ENCODE assay signal across 1 cellular context in the genomic region with DNA sequence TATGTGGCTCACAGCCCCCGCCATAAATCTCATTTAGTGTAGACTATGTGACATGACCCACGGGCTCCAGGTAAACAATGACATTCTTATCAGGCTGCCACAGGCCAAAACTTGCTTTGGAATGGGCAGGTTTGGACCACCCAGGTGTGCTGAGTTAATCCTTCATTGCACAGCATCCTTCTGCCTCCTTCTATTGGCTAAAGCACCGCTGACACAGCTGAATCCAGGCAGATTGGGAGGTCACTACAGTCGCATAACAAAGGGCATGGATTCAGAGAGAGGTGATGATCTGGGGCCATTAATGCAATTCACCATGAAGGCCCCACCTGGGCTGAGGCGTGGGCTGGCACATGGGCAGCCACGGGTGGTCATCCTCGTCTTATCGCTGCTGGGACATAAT.
A peak's percentile ranks its signal among the peaks of the same experiment; 100 is the strongest.
TF ChIP-seq lines count a peak whose summit lies in the region.

No MANE protein-coding gene starts in this region.

TF ChIP-seq in HepG2, 621 proteins besides CTCF, POLR2A, EP300 and RAD21:
- TF ChIP-seq, protein P1, sequence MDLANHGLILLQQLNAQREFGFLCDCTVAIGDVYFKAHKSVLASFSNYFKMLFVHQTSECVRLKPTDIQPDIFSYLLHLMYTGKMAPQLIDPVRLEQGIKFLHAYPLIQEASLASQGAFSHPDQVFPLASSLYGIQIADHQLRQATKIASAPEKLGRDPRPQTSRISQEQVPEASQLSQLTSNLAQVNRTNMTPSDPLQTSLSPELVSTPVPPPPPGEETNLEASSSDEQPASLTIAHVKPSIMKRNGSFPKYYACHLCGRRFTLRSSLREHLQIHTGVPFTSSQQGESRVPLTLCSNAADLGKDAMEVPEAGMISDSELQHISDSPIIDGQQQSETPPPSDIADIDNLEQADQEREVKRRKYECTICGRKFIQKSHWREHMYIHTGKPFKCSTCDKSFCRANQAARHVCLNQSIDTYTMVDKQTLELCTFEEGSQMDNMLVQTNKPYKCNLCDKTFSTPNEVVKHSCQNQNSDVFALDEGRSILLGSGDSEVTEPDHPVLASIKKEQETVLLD (CRISPR knock-in tag; IDR thresholded peaks at IDR 0.05; ENCODE audit: low read depth): no peak
- no peak for TF ChIP-seq FOXA1 (IDR thresholded peaks at IDR 0.05)
- no peak for TF ChIP-seq FOXA1 (CRISPR knock-in tag; IDR thresholded peaks at IDR 0.05)
- TF ChIP-seq, protein P2, sequence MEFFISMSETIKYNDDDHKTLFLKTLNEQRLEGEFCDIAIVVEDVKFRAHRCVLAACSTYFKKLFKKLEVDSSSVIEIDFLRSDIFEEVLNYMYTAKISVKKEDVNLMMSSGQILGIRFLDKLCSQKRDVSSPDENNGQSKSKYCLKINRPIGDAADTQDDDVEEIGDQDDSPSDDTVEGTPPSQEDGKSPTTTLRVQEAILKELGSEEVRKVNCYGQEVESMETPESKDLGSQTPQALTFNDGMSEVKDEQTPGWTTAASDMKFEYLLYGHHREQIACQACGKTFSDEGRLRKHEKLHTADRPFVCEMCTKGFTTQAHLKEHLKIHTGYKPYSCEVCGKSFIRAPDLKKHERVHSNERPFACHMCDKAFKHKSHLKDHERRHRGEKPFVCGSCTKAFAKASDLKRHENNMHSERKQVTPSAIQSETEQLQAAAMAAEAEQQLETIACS (CRISPR knock-in tag; IDR thresholded peaks at IDR 0.05): no peak
- TF ChIP-seq ZSCAN22 (CRISPR knock-in tag; IDR thresholded peaks at IDR 0.05): no peak
- no peak for TF ChIP-seq MAFG (CRISPR knock-in tag; IDR thresholded peaks at IDR 0.05)
- peak; percentile 76 for TF ChIP-seq RFX5 (IDR thresholded peaks at IDR 0.05; ENCODE audit: low read depth, low read length)
- TF ChIP-seq ZNF317 (CRISPR knock-in tag; IDR thresholded peaks at IDR 0.05): no peak
- TF ChIP-seq ETV5 (CRISPR knock-in tag; IDR thresholded peaks at IDR 0.05; ENCODE audit: borderline replicate concordance): no peak
